In the genomic region with DNA sequence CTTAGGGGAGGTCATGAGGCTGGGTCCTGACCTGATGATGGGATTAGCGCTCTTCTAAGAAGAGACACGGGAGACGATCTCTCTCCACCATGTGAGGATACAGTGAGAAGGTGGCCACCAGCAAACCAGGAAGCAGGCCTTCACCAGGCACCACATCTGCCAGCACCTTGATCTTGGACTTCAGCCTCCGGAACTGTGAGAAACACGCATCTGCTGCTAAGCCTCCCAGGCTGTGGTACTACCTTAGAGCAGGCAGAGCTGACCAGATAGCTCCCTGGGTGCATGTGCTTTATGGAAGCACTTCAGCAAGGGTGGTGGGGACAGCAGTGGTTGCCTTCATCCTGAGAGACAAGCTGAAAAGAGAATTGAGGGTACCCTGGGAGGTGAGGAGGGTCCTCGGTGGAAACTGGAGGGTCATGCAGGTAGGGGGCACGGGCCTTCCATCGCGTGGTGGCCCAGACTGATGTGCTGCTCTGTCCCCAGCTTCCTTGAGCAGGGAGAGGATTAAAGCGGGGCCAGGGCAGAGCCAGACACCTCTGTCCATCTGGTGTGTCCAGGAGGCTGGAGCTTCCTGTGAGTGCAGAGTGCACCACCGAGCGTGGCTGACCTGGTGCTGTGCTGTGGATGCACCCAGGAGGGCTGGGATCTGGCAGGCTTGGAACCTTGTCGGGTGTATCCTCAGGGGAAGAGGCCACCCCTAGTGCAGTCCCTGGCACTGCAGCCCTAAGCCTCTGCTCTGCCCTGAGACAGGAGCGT, we compare ENCODE assay signal across 20 cellular contexts. TPM values are rescaled to one million over a fixed set of nuclear protein-coding genes. Genes with fewer than 3 reads are reported as not detected.
DNase-seq lines count a peak whose midpoint lies in the region; ATAC-seq, FAIRE-seq and TF ChIP-seq lines count a peak whose summit lies in the region.
"Had no signal": no experiment of that assay in that cellular context is flagged by ENCODE, and none has a peak within 500 bp of the region (broad histone marks: within the 10 kb centered on the region; RNA-seq: fewer than 3 reads in every experiment).

No MANE protein-coding gene starts in this region.

- CTCF ChIA-PET in HepG2 (lab: Yijun Ruan, JAX; ENCODE audit: low intra/inter-chr PET ratio, low total read pairs): no interaction called here

- H3K4me1 ChIP-seq in HepG2 (ENCODE audit: insufficient read depth, low read length) (no peaks in the 10 kb centered on the region), right lobe of liver (no peaks in the 10 kb centered on the region), astrocyte (ENCODE audit: insufficient read depth, low read length) (peaks cover 32% of the 10 kb centered on the region), mesenchymal stem cell (ENCODE audit: control insufficient read depth, insufficient read depth, low read depth, low read length) (peaks cover 36% of the 10 kb centered on the region), tibial artery (peaks cover 0 to 26% (median 20%) of the 10 kb centered on the region in 4 donors)

- peak overlapping the region; percentile 78 for H4K91ac ChIP-seq in mesenchymal stem cell (ENCODE audit: low read length)

- peak overlapping the region; percentile 75 to 86 for H3K18ac ChIP-seq in mesenchymal stem cell (ENCODE audit: low read depth in 1 of 2, low read length in 2 of 2)

- no peak for TF ChIP-seq EP300 in HepG2 (IDR thresholded peaks at IDR 0.05; ENCODE audit: low read depth in 2 of 2, low read length in 2 of 2)
- no peak for TF ChIP-seq EP300 in HepG2 (CRISPR knock-in tag; IDR thresholded peaks at IDR 0.05; ENCODE audit: borderline replicate concordance)

- no peak overlapping the region for H2BK15ac ChIP-seq in mesenchymal stem cell (ENCODE audit: low read depth, poor library complexity, severe bottlenecking)

- H3K4me3 Mint-ChIP-seq in astrocyte (ENCODE audit: unreplicated experiment): no peak overlapping the region
- H3K4me3 Mint-ChIP-seq: activated T-cell treated with anti-CD3 and anti-CD28 coated beads, Interleukin-2, amount 50 U/mL, for 72 hours; CD4-positive, alpha-beta memory T cell had no signal

- TF ChIP-seq CTCF in HepG2 (CRISPR knock-in tag; IDR thresholded peaks at IDR 0.05) (no peak), right lobe of liver (IDR thresholded peaks at IDR 0.05) (no peak), astrocyte (IDR thresholded peaks at IDR 0.05; ENCODE audit: insufficient read depth, low read depth, low read length) (no peak), tibial artery (IDR thresholded peaks at IDR 0.05) (no peak)

- H3K79me1 ChIP-seq in mesenchymal stem cell (replicated peaks; ENCODE audit: low read length, poor library complexity, severe bottlenecking): no peaks in the 10 kb centered on the region

- H3K27me3 Mint-ChIP-seq in astrocyte (ENCODE audit: low read depth, unreplicated experiment): no peaks in the 10 kb centered on the region

- no peaks in the 10 kb centered on the region; a peak in 1 of 5 replicates for H3K27me3 ChIP-seq in HepG2 (ENCODE audit: control insufficient read depth in 1 of 2, insufficient read depth in 2 of 2, low read length in 2 of 2)
- H3K27me3 ChIP-seq in right lobe of liver: no peaks in the 10 kb centered on the region
- no peaks in the 10 kb centered on the region for H3K27me3 ChIP-seq in astrocyte (ENCODE audit: insufficient read depth, low read length)
- H3K27me3 ChIP-seq in mesenchymal stem cell (ENCODE audit: control insufficient read depth in 1 of 2, insufficient read depth in 1 of 2, low read length in 2 of 2): no peaks in the 10 kb centered on the region
- H3K27me3 ChIP-seq in tibial artery: no peaks in the 10 kb centered on the region
- H3K27me3 ChIP-seq: dorsolateral prefrontal cortex had no signal

- peak overlapping the region; percentile 60 to 97 for H3K4ac ChIP-seq in mesenchymal stem cell (ENCODE audit: low read depth in 1 of 2, low read length in 2 of 2)

- H3K27ac Mint-ChIP-seq in astrocyte (ENCODE audit: unreplicated experiment): peak overlapping the region; percentile 98
- H3K27ac Mint-ChIP-seq: activated T-cell treated with anti-CD3 and anti-CD28 coated beads, Interleukin-2, amount 50 U/mL, for 72 hours; CD4-positive, alpha-beta memory T cell had no signal

- no peak for TF ChIP-seq POLR2A in HepG2 (IDR thresholded peaks at IDR 0.05; ENCODE audit: insufficient read depth in 1 of 2, low read depth in 2 of 2, low read length in 2 of 2)
- no peak for TF ChIP-seq POLR2A in right lobe of liver (IDR thresholded peaks at IDR 0.05)

- H3K27ac ChIP-seq in HepG2 (ENCODE audit: extremely low read length, insufficient read depth, low read length) (no peak overlapping the region), right lobe of liver (no peak overlapping the region), astrocyte (ENCODE audit: low read depth, low read length) (no peak overlapping the region), mesenchymal stem cell (ENCODE audit: low read length, poor library complexity, severe bottlenecking) (no peak overlapping the region), tibial artery (no peak overlapping the region)
- H3K27ac ChIP-seq: dorsolateral prefrontal cortex had no signal

- H3K4me1 Mint-ChIP-seq in astrocyte (ENCODE audit: low read depth, unreplicated experiment): peaks cover 35% of the 10 kb centered on the region
- H3K4me1 Mint-ChIP-seq: CD4-positive, alpha-beta memory T cell had no signal

- H3K14ac ChIP-seq in mesenchymal stem cell (ENCODE audit: low read length in 2 of 2): peak overlapping the region in 1 of 2 experiments; percentile 92

- no peak overlapping the region for H3K4me2 ChIP-seq in HepG2 (ENCODE audit: low read depth, low read length)
- no peak overlapping the region for H3K4me2 ChIP-seq in astrocyte (ENCODE audit: low read length)
- H3K4me2 ChIP-seq in mesenchymal stem cell (ENCODE audit: low read length, poor library complexity, severe bottlenecking): no peak overlapping the region

- no TSS peak for BruUV-seq in HepG2 (replicated peaks; lab: Mats Ljungman, UMichigan)

- H4K20me1 ChIP-seq in HepG2 (ENCODE audit: insufficient read depth, low read length) (no peaks in the 10 kb centered on the region), astrocyte (ENCODE audit: insufficient read depth, low read length) (no peaks in the 10 kb centered on the region)

- TF ChIP-seq RAD21 in HepG2 (CRISPR knock-in tag; IDR thresholded peaks at IDR 0.05): no peak

- peaks cover 1% of the 10 kb centered on the region for H3K36me3 Mint-ChIP-seq in astrocyte (ENCODE audit: low read depth, unreplicated experiment)
- H3K36me3 Mint-ChIP-seq: CD4-positive, alpha-beta memory T cell had no signal

- H3K79me2 ChIP-seq in HepG2 (ENCODE audit: insufficient read depth, low read length) (no peaks in the 10 kb centered on the region), astrocyte (ENCODE audit: insufficient read depth, low read length) (no peaks in the 10 kb centered on the region)

- ATAC-seq in HepG2 (peak; percentile 45), right lobe of liver (no peak)
- ATAC-seq: activated T-cell treated with anti-CD3 and anti-CD28 coated beads, Interleukin-2, amount 50 U/mL, for 72 hours had no signal

- no peak for FAIRE-seq in HepG2 (lab: Jason Lieb, UNC)
- no peak for FAIRE-seq in astrocyte (lab: Jason Lieb, UNC)
- no peak for FAIRE-seq in frontal cortex (lab: Jason Lieb, UNC)
- FAIRE-seq: GM12891 had no signal

- H3K36me3 ChIP-seq in HepG2 (replicated peaks in 1 of 2; ENCODE audit: control insufficient read depth in 1 of 2, insufficient read depth in 2 of 2, low read length in 2 of 2): no peaks in the 10 kb centered on the region
- H3K36me3 ChIP-seq in right lobe of liver: no peaks in the 10 kb centered on the region
- no peaks in the 10 kb centered on the region for H3K36me3 ChIP-seq in astrocyte (ENCODE audit: insufficient read depth, low read length)
- no peaks in the 10 kb centered on the region for H3K36me3 ChIP-seq in mesenchymal stem cell (ENCODE audit: control insufficient read depth in 1 of 2, insufficient read depth in 2 of 2, low read depth in 1 of 2, low read length in 2 of 2)
- H3K36me3 ChIP-seq in tibial artery: no peaks in the 10 kb centered on the region

- in situ Hi-C loops in HepG2 (cut with HindIII; ENCODE audit: extremely low pct_ligation_motif_present, low pct_unique_long_range_greater_than_20kb): no loop called here

- no peaks in the 10 kb centered on the region for H3K9me3 ChIP-seq in HepG2 (ENCODE audit: low read length)
- no peaks in the 10 kb centered on the region for H3K9me3 ChIP-seq in right lobe of liver
- H3K9me3 ChIP-seq in astrocyte (ENCODE audit: insufficient read depth, low read depth, low read length): no peaks in the 10 kb centered on the region
- no peaks in the 10 kb centered on the region for H3K9me3 ChIP-seq in mesenchymal stem cell (ENCODE audit: control insufficient read depth, low read length)
- no peaks in the 10 kb centered on the region for H3K9me3 ChIP-seq in tibial artery

- peak overlapping the region; percentile 87 for H2AK5ac ChIP-seq in mesenchymal stem cell (ENCODE audit: low read length, severe bottlenecking)

- peak overlapping the region; percentile 79 for H4K8ac ChIP-seq in mesenchymal stem cell (ENCODE audit: low read length)

- H2BK12ac ChIP-seq in mesenchymal stem cell (ENCODE audit: low read length in 2 of 2): peak overlapping the region; percentile 80 to 81

- no peak overlapping the region for H3K4me3 ChIP-seq in HepG2 (replicated peaks in 1 of 3; ENCODE audit: insufficient read depth in 1 of 3, low read depth in 2 of 3, low read length in 3 of 3)
- no peak overlapping the region for H3K4me3 ChIP-seq in right lobe of liver
- H3K4me3 ChIP-seq in astrocyte (ENCODE audit: insufficient read depth, low read depth, low read length): no peak overlapping the region
- no peak overlapping the region for H3K4me3 ChIP-seq in mesenchymal stem cell (ENCODE audit: insufficient read depth in 1 of 2, low read depth in 1 of 2, low read length in 2 of 2)
- H3K4me3 ChIP-seq in tibial artery: no peak overlapping the region
- H3K4me3 ChIP-seq: dorsolateral prefrontal cortex had no signal

- no peak overlapping the region for H3K23ac ChIP-seq in mesenchymal stem cell (ENCODE audit: low read length in 2 of 2)

- H2AFZ ChIP-seq in HepG2 (ENCODE audit: low read length) (no peak overlapping the region), astrocyte (ENCODE audit: low read depth, low read length) (no peak overlapping the region), mesenchymal stem cell (ENCODE audit: low read depth, low read length) (no peak overlapping the region)

- POLR2A ChIA-PET in HepG2 (lab: Yijun Ruan, JAX): no interaction called here

- WGBS in HepG2 (ENCODE audit: low lambda C conversion rate): 80% methylated on average over 14 of the region's 14 CpGs
- WGBS in right lobe of liver (ENCODE audit: insufficient coverage, low coverage, low lambda C conversion rate, missing lambda C conversion rate): 100% methylated on average over 1 of the region's 14 CpGs
- WGBS in mesenchymal stem cell: 93% methylated on average over 14 of the region's 14 CpGs

- intact Hi-C loops in HepG2 (cut with micrococcal nuclease; ENCODE audit: unreplicated experiment) (no loop called here), right lobe of liver (cut with DNase I) (no loop called here), tibial artery (cut with DNase I; ENCODE audit: low total_unique reads) (no loop called here)

- DNase-seq in HepG2 (ENCODE audit: low spot score) (no peak), right lobe of liver (no peak), astrocyte (ENCODE audit: low read depth) (no peak), mesenchymal stem cell (no peak), tibial artery (peak; percentile 13 to 54), NK-92 (lab: John Stamatoyannopoulos, UW; ENCODE audit: unreplicated experiment) (no peak), occipital lobe (lab: John Stamatoyannopoulos, UW) (no peak), frontal cortex (ENCODE audit: low spot score in 2 of 2) (no peak)
- DNase-seq: activated T-cell treated with anti-CD3 and anti-CD28 coated beads, Interleukin-2, amount 50 U/mL, for 72 hours; DMS53; foreskin melanocyte; Kasumi-1; NCI-H1092; NCI-H2029 treated with DMSO at 0.1 percent for 48 hours; NCI-H510A; nucleus accumbens; SHP77 had no signal

- H2BK5ac ChIP-seq in mesenchymal stem cell (ENCODE audit: low read depth, low read length, poor library complexity, severe bottlenecking): no peak overlapping the region

- H3K9ac ChIP-seq in HepG2 (ENCODE audit: insufficient read depth, low read depth, low read length) (no peak overlapping the region), astrocyte (ENCODE audit: low read length) (no peak overlapping the region), mesenchymal stem cell (ENCODE audit: low read length) (no peak overlapping the region)

- H2BK120ac ChIP-seq in mesenchymal stem cell (ENCODE audit: low read depth, low read length): peak overlapping the region; percentile 69

- H3K9me3 Mint-ChIP-seq in astrocyte (ENCODE audit: unreplicated experiment): peaks cover 8% of the 10 kb centered on the region
- H3K9me3 Mint-ChIP-seq: activated T-cell treated with anti-CD3 and anti-CD28 coated beads, Interleukin-2, amount 50 U/mL, for 72 hours; CD4-positive, alpha-beta memory T cell had no signal

RNA-seq across cellular contexts. Expression of a gene that starts 42.9 kb away (rescaled TPM):
- 68.4 and 84.6 TPM in 2 replicates for total RNA-seq in HepG2 (2016; rRNA removed; fragmentation: Illumina TruSeq; extraction: Trizol)
- total RNA-seq in HepG2 (2016; cell fraction: cytosol; rRNA removed; fragmentation: Illumina TruSeq; extraction: Trizol; ENCODE audit: low read depth): 8.0 TPM in 2 replicates
- total RNA-seq in HepG2 (2016; cell fraction: insoluble cytoplasmic fraction; rRNA removed; fragmentation: Illumina TruSeq; extraction: Trizol): 60.2 and 86.4 TPM in 2 replicates
- total RNA-seq in HepG2 (2016; cell fraction: membrane; rRNA removed; fragmentation: Illumina TruSeq; extraction: Trizol): 38.4 and 40.3 TPM in 2 replicates
- total RNA-seq in HepG2 (2016; cell fraction: nucleus; rRNA removed; fragmentation: Illumina TruSeq; extraction: Trizol): 59.1 and 66.3 TPM in 2 replicates
- polyA plus RNA-seq in HepG2 (2011; rRNA removed): 34.5 and 42.2 TPM in 2 replicates
- 35.2 and 53.7 TPM in 2 replicates for polyA plus RNA-seq in HepG2 (2011; cell fraction: cytosol; rRNA removed)
- 38.8 and 44.3 TPM in 2 replicates for polyA plus RNA-seq in HepG2 (2011; cell fraction: nucleus; rRNA removed)
- polyA plus RNA-seq in HepG2 (2012): 50.2 and 79.5 TPM in 2 replicates
- 5.2 and 5.6 TPM in 2 replicates for polyA plus RNA-seq in HepG2 (2016; cell fraction: cytosol; fragmentation: Illumina TruSeq; extraction: Trizol; ENCODE audit: low read depth)
- polyA plus RNA-seq in HepG2 (2016; cell fraction: insoluble cytoplasmic fraction; fragmentation: Illumina TruSeq; extraction: Trizol; ENCODE audit: low read depth): 70.3 and 83.1 TPM in 2 replicates
- 24.6 and 27.0 TPM in 2 replicates for polyA plus RNA-seq in HepG2 (2016; cell fraction: membrane; fragmentation: Illumina TruSeq; extraction: Trizol; ENCODE audit: low read depth)
- 106 and 113 TPM in 2 replicates for polyA plus RNA-seq in HepG2 (2016; cell fraction: nucleus; fragmentation: Illumina TruSeq; extraction: Trizol; ENCODE audit: insufficient read depth, low read depth)
- 7.6 and 148 TPM in 2 replicates for polyA minus RNA-seq in HepG2 (2011; rRNA and poly(A)+ RNA removed; ENCODE audit: low replicate concordance)
- polyA minus RNA-seq in HepG2 (2011; cell fraction: cytosol; rRNA and poly(A)+ RNA removed): 47.4 and 52.3 TPM in 2 replicates
- polyA minus RNA-seq in HepG2 (2011; cell fraction: nucleus; rRNA and poly(A)+ RNA removed): 39.0 and 60.8 TPM in 2 replicates
- total RNA-seq in right lobe of liver: 10 to 100 TPM; 18.0 to 53.5 (median 31.0) TPM
- total RNA-seq in astrocyte: 20.5 and 20.9 TPM in 2 replicates
- 37.7 TPM for polyA plus RNA-seq in mesenchymal stem cell (2013, experiment 1 of 2)
- 37.3 TPM for polyA plus RNA-seq in mesenchymal stem cell (2013, experiment 2 of 2)
- total RNA-seq in occipital lobe: 85.5 TPM
- 51.8 TPM for total RNA-seq in frontal cortex

Comparison
In these comparisons a context has a peak if more than half of its experiments do, and no peak if none do; other contexts are left out.
1. DNase-seq: peak in tibial artery (2 of 2); none in HepG2 (single experiment), right lobe of liver (0 of 3), astrocyte (single experiment), mesenchymal stem cell (single experiment), NK-92 (single experiment), occipital lobe (single experiment) and frontal cortex (0 of 2).